ENCODE assay signal across 20 cellular contexts in genomic region chr4:101367201-101367600, GRCh38. TPM values are rescaled to one million over a fixed set of nuclear protein-coding genes. Genes with fewer than 3 reads are reported as not detected.
DNase-seq lines count a peak whose midpoint lies in the region; ATAC-seq and TF ChIP-seq lines count a peak whose summit lies in the region.
"Had no signal": no experiment of that assay in that cellular context is flagged by ENCODE, and none has a peak within 500 bp of the region (broad histone marks: within the 10 kb centered on the region; RNA-seq: fewer than 3 reads in every experiment).

No MANE protein-coding gene starts in this region.

- H3K9me3 ChIP-seq in RWPE2 (ENCODE audit: severe bottlenecking) = peaks cover 5% of the 10 kb centered on the region
- H3K9me3 ChIP-seq in fibroblast of lung (ENCODE audit: control insufficient read depth, insufficient read depth, low read depth, low read length) = no peaks in the 10 kb centered on the region

- H3K4me3 ChIP-seq in RWPE2 (ENCODE audit: severe bottlenecking) (no peak overlapping the region), fibroblast of lung (replicated peaks in 1 of 4; ENCODE audit: control extremely low read depth in 1 of 4, insufficient read depth in 1 of 4, low read depth in 3 of 4, low read length in 4 of 4) (no peak overlapping the region), retinal pigment epithelial cell (ENCODE audit: low read length) (no peak overlapping the region)
- H3K4me3 ChIP-seq: heart left ventricle had no signal

- H3K27me3 ChIP-seq in RWPE2 (ENCODE audit: insufficient read depth, poor library complexity, severe bottlenecking) (no peaks in the 10 kb centered on the region), fibroblast of lung (ENCODE audit: control insufficient read depth, insufficient read depth, low read length) (no peaks in the 10 kb centered on the region)
- H3K27me3 ChIP-seq: heart left ventricle had no signal

- H3K27ac ChIP-seq in RWPE2 (ENCODE audit: poor library complexity, severe bottlenecking) (peak overlapping the region; percentile 80), fibroblast of lung (ENCODE audit: insufficient read depth, low read length) (peak overlapping the region; percentile 81)
- H3K27ac ChIP-seq: heart left ventricle, parathyroid adenoma had no signal

- no peaks in the 10 kb centered on the region for H3K79me2 ChIP-seq in fibroblast of lung (ENCODE audit: control insufficient read depth, insufficient read depth, low read length)
- H3K79me2 ChIP-seq: parathyroid adenoma had no signal

- H3K4me1 ChIP-seq in RWPE2 (ENCODE audit: insufficient read depth, poor library complexity, severe bottlenecking) = peaks cover 16% of the 10 kb centered on the region
- H3K4me1 ChIP-seq in fibroblast of lung (ENCODE audit: control insufficient read depth, extremely low read depth, insufficient read depth, low read length) = peaks cover 11% of the 10 kb centered on the region
- H3K4me1 ChIP-seq: heart left ventricle, parathyroid adenoma had no signal

- H3K27ac Mint-ChIP-seq in glutamatergic neuron (ENCODE audit: unreplicated experiment) = no peak overlapping the region
- H3K27ac Mint-ChIP-seq: activated CD4-positive, alpha-beta memory T cell treated with anti-CD3 and anti-CD28 coated beads, Interleukin-2, amount 10 ng/mL, durations not matched to agents 7 days and 5 days; IgD-negative memory B cell; memory B cell; T-helper 1 cell treated with Interleukin-12 subunit alpha and Interleukin-12 subunit beta and Interleukin-4 antibody, amounts not matched to agents 30 μg/mL and 1 μg/mL, for 36 hours had no signal

- no peaks in the 10 kb centered on the region for H4K20me1 ChIP-seq in fibroblast of lung (ENCODE audit: control insufficient read depth, extremely low read depth, insufficient read depth, low read length)

- ATAC-seq in RWPE2 (ENCODE audit: low read depth) = peak; percentile 98
- ATAC-seq: heart left ventricle had no signal

- H3K9me3 Mint-ChIP-seq in glutamatergic neuron (ENCODE audit: unreplicated experiment) = no peaks in the 10 kb centered on the region

- no peaks in the 10 kb centered on the region for H3K36me3 Mint-ChIP-seq in glutamatergic neuron (ENCODE audit: unreplicated experiment)

- TF ChIP-seq CTCF in RWPE2 (IDR thresholded peaks at IDR 0.05; ENCODE audit: poor library complexity, severe bottlenecking) = no peak
- TF ChIP-seq CTCF in fibroblast of lung (conservative IDR thresholded peaks at IDR 0.05 in 1 of 2, IDR thresholded peaks at IDR 0.05 in 1 of 2; ENCODE audit: low read depth in 1 of 2, low read length in 2 of 2) = no peak
- no peak for TF ChIP-seq CTCF in retinal pigment epithelial cell (conservative IDR thresholded peaks at IDR 0.05; ENCODE audit: low read depth, low read length)
- no peak for TF ChIP-seq CTCF in glutamatergic neuron (IDR thresholded peaks at IDR 0.05; ENCODE audit: partially characterized antibody, unreplicated experiment)

- H3K36me3 ChIP-seq in RWPE2 (ENCODE audit: low read depth) (no peaks in the 10 kb centered on the region), fibroblast of lung (ENCODE audit: control insufficient read depth, insufficient read depth, low read length) (no peaks in the 10 kb centered on the region)
- H3K36me3 ChIP-seq: heart left ventricle had no signal

- no peaks in the 10 kb centered on the region for H3K27me3 Mint-ChIP-seq in glutamatergic neuron (ENCODE audit: unreplicated experiment)
- H3K27me3 Mint-ChIP-seq: IgD-negative memory B cell, memory B cell had no signal

- H3K4me2 ChIP-seq in fibroblast of lung (ENCODE audit: extremely low read depth, insufficient read depth, low read length) = peak overlapping the region; percentile 73

- peak overlapping the region; percentile 87 for H2AFZ ChIP-seq in fibroblast of lung (ENCODE audit: low read length)
- H2AFZ ChIP-seq: parathyroid adenoma had no signal

- H3K4me3 Mint-ChIP-seq in glutamatergic neuron (ENCODE audit: unreplicated experiment) = no peak overlapping the region
- H3K4me3 Mint-ChIP-seq: activated CD4-positive, alpha-beta memory T cell treated with anti-CD3 and anti-CD28 coated beads, Interleukin-2, amount 10 ng/mL, durations not matched to agents 7 days and 5 days; IgD-negative memory B cell; memory B cell; T-helper 1 cell treated with Interleukin-12 subunit alpha and Interleukin-12 subunit beta and Interleukin-4 antibody, amounts not matched to agents 30 μg/mL and 1 μg/mL, for 36 hours had no signal

- H3K9ac ChIP-seq in fibroblast of lung (ENCODE audit: insufficient read depth, low read length) = no peak overlapping the region
- H3K9ac ChIP-seq: parathyroid adenoma had no signal

- DNase-seq in EL (peak; percentile 90), RWPE2 (ENCODE audit: low spot score) (no peak), fibroblast of lung (ENCODE audit: low read depth in 2 of 2) (peak; percentile 80 to 97), retinal pigment epithelial cell (ENCODE audit: low read depth) (peak; percentile 80), glutamatergic neuron (no peak), DMS153 treated with DMSO at 0.1 percent for 48 hours (lab: John Stamatoyannopoulos, UW; ENCODE audit: unreplicated experiment) (no peak), D341Med (ENCODE audit: low spot score) (no peak), NCI-H526 treated with DMSO at 0.1 percent for 48 hours (lab: John Stamatoyannopoulos, UW) (no peak)
- DNase-seq: activated CD4-positive, alpha-beta memory T cell treated with anti-CD3 and anti-CD28 coated beads, Interleukin-2, amount 10 ng/mL, durations not matched to agents 7 days and 5 days; activated naive CD4-positive, alpha-beta T cell treated with anti-CD3 and anti-CD28 coated beads, Interleukin-2, amount 50 U/mL, for 16 hours; dermis blood vessel endothelial cell; heart left ventricle; NCI-H1694 treated with DMSO at 0.1 percent for 48 hours; NK-92 treated with Interleukin-12 subunit alpha and Interleukin-12 subunit beta, amount 100 ng/mL, for 24 hours; stimulated activated CD4-positive, alpha-beta T cell treated with anti-CD3 and anti-CD28 coated beads, Interleukin-2, amount 100 ng/mL, for 48 hours; stimulated activated naive CD4-positive, alpha-beta T cell treated with Interleukin-2 at 50 U/mL for 16 hours had no signal

- no peaks in the 10 kb centered on the region for H3K4me1 Mint-ChIP-seq in glutamatergic neuron (ENCODE audit: low read depth, unreplicated experiment)
- H3K4me1 Mint-ChIP-seq: activated CD4-positive, alpha-beta memory T cell treated with anti-CD3 and anti-CD28 coated beads, Interleukin-2, amount 10 ng/mL, durations not matched to agents 7 days and 5 days; memory B cell had no signal

RNA-seq across cellular contexts. Expression of gene PPP3CA, which starts 19.9 kb away (rescaled TPM):
- total RNA-seq in fibroblast of lung (49.8 and 79.3 TPM in 2 replicates), glutamatergic neuron (ENCODE audit: unreplicated experiment) (29.9 TPM)
- 59.8 and 66.4 TPM in 2 replicates for polyA plus RNA-seq in fibroblast of lung
- polyA plus RNA-seq in fibroblast of lung (2012) = 49.2 and 58.5 TPM in 2 replicates
- 20.5 and 21.4 TPM in 2 replicates for polyA minus RNA-seq in fibroblast of lung (ENCODE audit: low replicate concordance)

Comparison
In these comparisons a context has a peak if more than half of its experiments do, and no peak if none do; other contexts are left out.
1. DNase-seq: peak in EL (single experiment), fibroblast of lung (2 of 2) and retinal pigment epithelial cell (single experiment); none in RWPE2 (single experiment), glutamatergic neuron (single experiment), DMS153 treated with DMSO at 0.1 percent for 48 hours (single experiment), D341Med (single experiment) and NCI-H526 treated with DMSO at 0.1 percent for 48 hours (single experiment).